In genomic region chr16:89346869-89347268, GRCh38 we compare ENCODE assay signal across 21 cellular contexts.
DNase-seq lines count a peak whose midpoint lies in the region; ATAC-seq and TF ChIP-seq lines count a peak whose summit lies in the region.
"Had no signal": no experiment of that assay in that cellular context is flagged by ENCODE, and none has a peak within 500 bp of the region (broad histone marks: within the 10 kb centered on the region; RNA-seq: fewer than 3 reads in every experiment).

No MANE protein-coding gene starts in this region.

- no peak overlapping the region for H2AFZ ChIP-seq in OCI-LY1 (ENCODE audit: low read length)
- H2AFZ ChIP-seq in hepatocyte, result no peak overlapping the region
- no peak overlapping the region for H2AFZ ChIP-seq in osteoblast (ENCODE audit: low read length)
- H2AFZ ChIP-seq: GM23248 had no signal

- H3K36me3 ChIP-seq in OCI-LY1 (ENCODE audit: insufficient read depth, low read length), result peaks cover 17% of the 10 kb centered on the region; the same call in 1 of the 2 replicates
- H3K36me3 ChIP-seq in hepatocyte (replicated peaks; ENCODE audit: insufficient read depth, low read depth), result no peaks in the 10 kb centered on the region
- peaks cover 5% of the 10 kb centered on the region for H3K36me3 ChIP-seq in osteoblast (ENCODE audit: insufficient read depth, low read length)
- H3K36me3 ChIP-seq: right lobe of liver, thyroid gland had no signal

- H3K27me3 Mint-ChIP-seq in T-helper 1 cell treated with Interleukin-12 subunit alpha and Interleukin-12 subunit beta and Interleukin-4 antibody, amounts not matched to agents 30 μg/mL and 1 μg/mL, for 36 hours (ENCODE audit: low read depth), result no peaks in the 10 kb centered on the region
- H3K27me3 Mint-ChIP-seq: naive B cell had no signal

- no peaks in the 10 kb centered on the region for H3K9me3 Mint-ChIP-seq in T-helper 1 cell treated with Interleukin-12 subunit alpha and Interleukin-12 subunit beta and Interleukin-4 antibody, amounts not matched to agents 30 μg/mL and 1 μg/mL, for 36 hours
- H3K9me3 Mint-ChIP-seq: activated naive CD4-positive, alpha-beta T cell treated with anti-CD3 and anti-CD28 coated beads, Interleukin-2, amount 50 U/mL, for 72 hours; naive B cell had no signal

- H3K27me3 ChIP-seq in OCI-LY1 (ENCODE audit: insufficient read depth, low read length), result no peaks in the 10 kb centered on the region
- no peaks in the 10 kb centered on the region for H3K27me3 ChIP-seq in hepatocyte
- no peaks in the 10 kb centered on the region for H3K27me3 ChIP-seq in osteoblast (ENCODE audit: insufficient read depth, low read length)
- H3K27me3 ChIP-seq: left lung, right lobe of liver, thyroid gland had no signal

- H3K4me3 ChIP-seq in OCI-LY1 (ENCODE audit: low read depth, low read length, poor library complexity, severe bottlenecking) (no peak overlapping the region), hepatocyte (no peak overlapping the region), osteoblast (ENCODE audit: insufficient read depth, low read length) (no peak overlapping the region)
- H3K4me3 ChIP-seq: GM23248, left lung, right lobe of liver, thyroid gland had no signal

- no peak overlapping the region for H3K4me3 Mint-ChIP-seq in T-helper 1 cell treated with Interleukin-12 subunit alpha and Interleukin-12 subunit beta and Interleukin-4 antibody, amounts not matched to agents 30 μg/mL and 1 μg/mL, for 36 hours

- H3F3A ChIP-seq in OCI-LY1 (ENCODE audit: insufficient read depth, low read length), result no peaks in the 10 kb centered on the region; the same call in 1 of the 2 replicates

- ATAC-seq in HG02981 (IDR thresholded peaks at IDR 0.05; ENCODE audit: unreplicated experiment) (no peak), GM19324 (IDR thresholded peaks at IDR 0.05; ENCODE audit: low FRiP score, unreplicated experiment) (no peak)
- ATAC-seq: activated naive CD4-positive, alpha-beta T cell treated with anti-CD3 and anti-CD28 coated beads, Interleukin-2, amount 50 U/mL, for 72 hours; left lung; PC-3; SK-N-SH treated with all-trans-retinoic acid at 6 μM for 48 hours had no signal

- H3K9me3 ChIP-seq in OCI-LY1 (ENCODE audit: low read length) (no peaks in the 10 kb centered on the region), hepatocyte (ENCODE audit: low read depth) (no peaks in the 10 kb centered on the region), osteoblast (ENCODE audit: low read depth, low read length) (no peaks in the 10 kb centered on the region)
- H3K9me3 ChIP-seq: left lung, right lobe of liver, thyroid gland had no signal

- DNase-seq in T-helper 1 cell (no peak), hepatocyte (ENCODE audit: low spot score) (no peak), osteoblast (ENCODE audit: insufficient read length, low spot score, missing footprints) (peak; percentile 53), NCI-H2029 treated with DMSO at 0.1 percent for 48 hours (lab: John Stamatoyannopoulos, UW) (no peak)
- DNase-seq: 8988T; GM23248; hippocampal formation; naive B cell; NCI-H187 treated with DMSO at 0.1 percent for 48 hours; NCI-H524; PC-3; right lobe of liver; stimulated activated CD4-positive, alpha-beta T cell treated with anti-CD3 and anti-CD28 coated beads, Interleukin-1b, Interleukin-23, amount 100 ng/mL, for 48 hours had no signal

- H3K79me2 ChIP-seq in OCI-LY1 (ENCODE audit: insufficient read depth, low read length) (peaks cover 95% of the 10 kb centered on the region), hepatocyte (peaks cover 100% of the 10 kb centered on the region), osteoblast (ENCODE audit: insufficient read depth, low read length) (peaks cover 100% of the 10 kb centered on the region)

- H3K4me1 ChIP-seq in OCI-LY1 (ENCODE audit: insufficient read depth, low read length, severe bottlenecking) (peaks cover 56% of the 10 kb centered on the region), hepatocyte (ENCODE audit: insufficient read depth) (peaks cover 40% of the 10 kb centered on the region), osteoblast (ENCODE audit: insufficient read depth, low read length) (peaks cover 18% of the 10 kb centered on the region)

- 85% methylated on average over 9 of the region's 9 CpGs for WGBS in hepatocyte (ENCODE audit: low lambda C conversion rate, missing lambda C conversion rate)

- peaks cover 52% of the 10 kb centered on the region for H3K4me1 Mint-ChIP-seq in T-helper 1 cell treated with Interleukin-12 subunit alpha and Interleukin-12 subunit beta and Interleukin-4 antibody, amounts not matched to agents 30 μg/mL and 1 μg/mL, for 36 hours (ENCODE audit: low read depth)

- H3K27ac ChIP-seq in OCI-LY1 (ENCODE audit: low read depth, low read length, poor library complexity, severe bottlenecking) (peak overlapping the region; percentile 19), hepatocyte (peak overlapping the region; percentile 89), osteoblast (ENCODE audit: low read depth, low read length) (no peak overlapping the region)
- H3K27ac ChIP-seq: GM23248, left lung, thyroid gland had no signal

- peak overlapping the region; percentile 37 for H3K27ac Mint-ChIP-seq in T-helper 1 cell treated with Interleukin-12 subunit alpha and Interleukin-12 subunit beta and Interleukin-4 antibody, amounts not matched to agents 30 μg/mL and 1 μg/mL, for 36 hours

- peaks cover 10% of the 10 kb centered on the region for H3K36me3 Mint-ChIP-seq in T-helper 1 cell treated with Interleukin-12 subunit alpha and Interleukin-12 subunit beta and Interleukin-4 antibody, amounts not matched to agents 30 μg/mL and 1 μg/mL, for 36 hours (ENCODE audit: low read depth)

- TF ChIP-seq CTCF in OCI-LY1 (IDR thresholded peaks at IDR 0.05; ENCODE audit: low read length) (no peak), hepatocyte (IDR thresholded peaks at IDR 0.05; ENCODE audit: poor library complexity) (no peak), osteoblast (IDR thresholded peaks at IDR 0.05; ENCODE audit: extremely low read depth, low read depth, low read length) (no peak)

- no peaks in the 10 kb centered on the region; the same call in 1 of the 2 replicates for H4K20me1 ChIP-seq in OCI-LY1 (ENCODE audit: insufficient read depth, low read length)
- peaks cover 99% of the 10 kb centered on the region for H4K20me1 ChIP-seq in hepatocyte (ENCODE audit: insufficient read depth, poor library complexity, severe bottlenecking)
- H4K20me1 ChIP-seq in osteoblast (ENCODE audit: insufficient read depth, low read length), result peaks cover 80% of the 10 kb centered on the region

- H3K9me2 ChIP-seq in OCI-LY1 (ENCODE audit: low read depth, low read length) (no peaks in the 10 kb centered on the region), hepatocyte (replicated peaks; ENCODE audit: insufficient read depth) (no peaks in the 10 kb centered on the region)

- no peak overlapping the region for H3K4me2 ChIP-seq in OCI-LY1 (ENCODE audit: low read length)
- H3K4me2 ChIP-seq in hepatocyte, result no peak overlapping the region
- no peak overlapping the region for H3K4me2 ChIP-seq in osteoblast (ENCODE audit: insufficient read depth, low read length)

- H3K9ac ChIP-seq in OCI-LY1 (ENCODE audit: low read length), result no peak overlapping the region
- H3K9ac ChIP-seq: GM23248 had no signal
